22 cellular contexts compared by ENCODE assay signal in genomic region chr13:34334984-34335661, GRCh38.
DNase-seq lines count a peak whose midpoint lies in the region; ATAC-seq and TF ChIP-seq lines count a peak whose summit lies in the region.
"Had no signal": no experiment of that assay in that cellular context is flagged by ENCODE, and none has a peak within 500 bp of the region (broad histone marks: within the 10 kb centered on the region; RNA-seq: fewer than 3 reads in every experiment).

No MANE protein-coding gene starts in this region.

- H3K36me3 ChIP-seq in esophagus muscularis mucosa: no peaks in the 10 kb centered on the region
- H3K36me3 ChIP-seq: esophagus squamous epithelium, SJCRH30, thyroid gland had no signal

- TF ChIP-seq EP300 in esophagus muscularis mucosa (IDR thresholded peaks at IDR 0.05): no peak

- H3K9me3 Mint-ChIP-seq in type B pancreatic cell: no peaks in the 10 kb centered on the region

- no peaks in the 10 kb centered on the region for H3K9me3 ChIP-seq in esophagus muscularis mucosa
- H3K9me3 ChIP-seq: esophagus squamous epithelium, SJCRH30, thyroid gland had no signal

- H3K4me3 ChIP-seq in esophagus muscularis mucosa: no peak overlapping the region
- H3K4me3 ChIP-seq: esophagus squamous epithelium, SJCRH30, thyroid gland had no signal

- DNase-seq in NOMO-1 treated with DMSO at 0.1 percent for 48 hours (lab: John Stamatoyannopoulos, UW; ENCODE audit: unreplicated experiment) (peak; percentile 47), NOMO-1 treated with dmso at 0.1 percent for 144 hours (lab: John Stamatoyannopoulos, UW; ENCODE audit: unreplicated experiment) (no peak), NCI-H446 treated with DMSO at 0.1 percent for 48 hours (lab: John Stamatoyannopoulos, UW) (peak; percentile 73), esophagus muscularis mucosa (ENCODE audit: extremely low spot score) (peak; percentile 57), type B pancreatic cell (ENCODE audit: extremely low spot score, unreplicated experiment) (no peak), RPMI8226 (no peak)
- DNase-seq: activated CD4-positive, alpha-beta T cell treated with anti-CD3 and anti-CD28 coated beads for 48 hours; activated naive CD4-positive, alpha-beta T cell treated with anti-CD3 and anti-CD28 coated beads, Interleukin-2, amount 10 ng/mL, durations not matched to agents 7 days and 5 days; amygdala; CD4-positive, alpha-beta memory T cell; cortex of kidney; endodermal cell; esophagus squamous epithelium; kidney; NCI-H1417; SJCRH30; stimulated activated naive CD4-positive, alpha-beta T cell treated with Interleukin-2 at 50 U/mL for 16 hours; T-helper 1 cell; thyroid gland had no signal

- intact Hi-C loops in esophagus muscularis mucosa (cut with DNase I): no loop called here

- no peak overlapping the region for H3K27ac Mint-ChIP-seq in type B pancreatic cell
- H3K27ac Mint-ChIP-seq: activated naive CD4-positive, alpha-beta T cell treated with anti-CD3 and anti-CD28 coated beads, Interleukin-2, amount 10 ng/mL, durations not matched to agents 7 days and 5 days; CD4-positive, alpha-beta memory T cell; endodermal cell had no signal

- no peaks in the 10 kb centered on the region for H3K27me3 Mint-ChIP-seq in type B pancreatic cell
- H3K27me3 Mint-ChIP-seq: activated naive CD4-positive, alpha-beta T cell treated with anti-CD3 and anti-CD28 coated beads, Interleukin-2, amount 10 ng/mL, durations not matched to agents 7 days and 5 days; CD4-positive, alpha-beta memory T cell had no signal

- TF ChIP-seq CTCF in esophagus muscularis mucosa (IDR thresholded peaks at IDR 0.05) (no peak), type B pancreatic cell (conservative IDR thresholded peaks at IDR 0.05) (no peak)

- peak overlapping the region; percentile 53 for H3K4me3 Mint-ChIP-seq in type B pancreatic cell
- H3K4me3 Mint-ChIP-seq: activated naive CD4-positive, alpha-beta T cell treated with anti-CD3 and anti-CD28 coated beads, Interleukin-2, amount 10 ng/mL, durations not matched to agents 7 days and 5 days; CD4-positive, alpha-beta memory T cell; endodermal cell; neural crest cell had no signal

- 89% methylated on average over 13 of the region's 13 CpGs for WGBS in esophagus muscularis mucosa

- peaks cover 8% of the 10 kb centered on the region for H3K4me1 Mint-ChIP-seq in type B pancreatic cell (ENCODE audit: unreplicated experiment)
- H3K4me1 Mint-ChIP-seq: activated naive CD4-positive, alpha-beta T cell treated with anti-CD3 and anti-CD28 coated beads, Interleukin-2, amount 10 ng/mL, durations not matched to agents 7 days and 5 days; CD4-positive, alpha-beta memory T cell; neural crest cell had no signal

- no peak overlapping the region for H3K27ac ChIP-seq in esophagus muscularis mucosa (replicated peaks in 1 of 4)
- H3K27ac ChIP-seq: esophagus squamous epithelium, SJCRH30, thyroid gland had no signal

- no peaks in the 10 kb centered on the region for H3K36me3 Mint-ChIP-seq in type B pancreatic cell
- H3K36me3 Mint-ChIP-seq: activated naive CD4-positive, alpha-beta T cell treated with anti-CD3 and anti-CD28 coated beads, Interleukin-2, amount 10 ng/mL, durations not matched to agents 7 days and 5 days; CD4-positive, alpha-beta memory T cell had no signal

- no peaks in the 10 kb centered on the region for H3K27me3 ChIP-seq in esophagus muscularis mucosa
- H3K27me3 ChIP-seq: esophagus squamous epithelium, thyroid gland had no signal

- no peak for TF ChIP-seq POLR2A in esophagus muscularis mucosa (IDR thresholded peaks at IDR 0.05; ENCODE audit: low read depth)

- no peaks in the 10 kb centered on the region for H3K4me1 ChIP-seq in esophagus muscularis mucosa
- H3K4me1 ChIP-seq: esophagus squamous epithelium, SJCRH30, thyroid gland had no signal

- ATAC-seq in GM21528 (IDR thresholded peaks at IDR 0.05; ENCODE audit: low FRiP score, unreplicated experiment): no peak
- ATAC-seq: sciatic nerve had no signal

Comparison
In these comparisons a context has a peak if more than half of its experiments do, and no peak if none do; other contexts are left out.
1. DNase-seq: peak in NOMO-1 treated with DMSO at 0.1 percent for 48 hours (single experiment), NCI-H446 treated with DMSO at 0.1 percent for 48 hours (single experiment) and esophagus muscularis mucosa (single experiment); none in NOMO-1 treated with dmso at 0.1 percent for 144 hours (single experiment), type B pancreatic cell (single experiment) and RPMI8226 (single experiment).